8 cellular contexts compared by ENCODE assay signal in the genomic region with DNA sequence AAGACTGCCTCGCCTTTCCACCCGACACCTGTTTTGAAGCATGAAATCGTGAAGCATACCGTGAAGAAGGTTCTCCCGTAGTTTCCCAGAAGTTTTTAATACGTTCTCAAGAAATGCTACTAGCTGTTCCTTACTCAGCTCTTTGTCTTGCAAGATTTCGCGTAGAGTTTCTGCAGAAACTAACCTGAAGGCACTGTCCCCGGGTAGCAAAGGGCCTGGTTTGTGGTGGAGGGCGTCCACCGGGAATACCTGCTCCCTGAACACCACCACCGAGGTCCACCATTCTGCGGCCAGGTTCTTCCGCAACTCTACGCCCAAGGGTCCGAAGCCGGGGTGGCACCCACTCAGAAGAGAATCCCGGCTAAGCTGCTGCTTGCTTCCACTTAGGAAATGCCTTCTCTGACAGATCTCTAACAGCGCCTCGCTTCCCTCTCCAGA. TPM values are rescaled to one million over a fixed set of nuclear protein-coding genes. Genes with fewer than 3 reads are reported as not detected.
A peak's percentile ranks its signal among the peaks of the same experiment; 100 is the strongest.
DNase-seq lines count a peak whose midpoint lies in the region; ATAC-seq and TF ChIP-seq lines count a peak whose summit lies in the region.

No MANE protein-coding gene starts in this region.

- H3K4me3 ChIP-seq in GM12875 (ENCODE audit: low read depth, low read length) = peak overlapping the region; percentile 73
- peak overlapping the region; percentile 91 for H3K4me3 ChIP-seq in endodermal cell (ENCODE audit: low read length)
- peak overlapping the region; percentile 70 to 91 for H3K4me3 ChIP-seq in neuronal stem cell (ENCODE audit: low read length in 2 of 2)

- peaks cover 53% of the 10 kb centered on the region for H3K36me3 ChIP-seq in endodermal cell (ENCODE audit: control insufficient read depth, insufficient read depth, low read length)
- peaks cover 26 to 68% of the 10 kb centered on the region in 2 donors for H3K36me3 ChIP-seq in neuronal stem cell (replicated peaks in 1 of 2; ENCODE audit: control insufficient read depth in 2 of 2, insufficient read depth in 2 of 2, low read length in 2 of 2)

- no peak overlapping the region for H2BK120ac ChIP-seq in neuronal stem cell (ENCODE audit: low read depth, low read length)

- H3K36me3 Mint-ChIP-seq in endodermal cell (ENCODE audit: low read depth) = peaks cover 57% of the 10 kb centered on the region

- H3K4ac ChIP-seq in neuronal stem cell (ENCODE audit: low read length) = no peak overlapping the region

- H3K9ac ChIP-seq in endodermal cell (ENCODE audit: extremely low read depth, low read length, poor library complexity, severe bottlenecking) (peak overlapping the region; percentile 48), neuronal stem cell (ENCODE audit: low read depth, low read length, poor library complexity) (peak overlapping the region; percentile 91)

- H2BK12ac ChIP-seq in neuronal stem cell (ENCODE audit: low read length) = no peak overlapping the region

- DNase-seq in NCI-H69 (lab: John Stamatoyannopoulos, UW) (peak; percentile 29), endodermal cell (no peak), neuronal stem cell (ENCODE audit: low spot score) (no peak), hippocampal formation (lab: John Stamatoyannopoulos, UW) (no peak), glomerular visceral epithelial cell (ENCODE audit: extremely low spot score) (no peak)
- no peak for DNase-seq in stimulated activated CD4-positive, alpha-beta T cell treated with anti-CD3 and anti-CD28 coated beads, Interleukin-4, amount 100 ng/mL, for 4 hours

- WGBS in endodermal cell (ENCODE audit: insufficient coverage in 1 of 2, insufficient read length in 1 of 2), 2 experiments = 3 to 5% methylated on average over 6 to 20 of the region's 20 CpGs
- WGBS in neuronal stem cell (ENCODE audit: extremely low coverage in 2 of 2, insufficient read length in 2 of 2, insufficient replicate concordance in 1 of 2), 2 donors = no CpG with 5 or more reads among the region's 20 CpGs

- H3K9me3 ChIP-seq in endodermal cell (ENCODE audit: control insufficient read depth, low read length) (peaks cover 4% of the 10 kb centered on the region), neuronal stem cell (replicated peaks in 1 of 2; ENCODE audit: control insufficient read depth in 2 of 2, insufficient read depth in 1 of 2, low read depth in 1 of 2, low read length in 2 of 2) (no peaks in the 10 kb centered on the region)

- H3K14ac ChIP-seq in neuronal stem cell (ENCODE audit: low read length) = no peak overlapping the region

- H2BK5ac ChIP-seq in neuronal stem cell (ENCODE audit: low read length) = peak overlapping the region; percentile 14

- no peak overlapping the region for H3K27ac ChIP-seq in endodermal cell (ENCODE audit: low read depth, low read length)
- peak overlapping the region; percentile 71 for H3K27ac ChIP-seq in neuronal stem cell (replicated peaks; ENCODE audit: low read length)

- H3K4me2 ChIP-seq in neuronal stem cell (ENCODE audit: insufficient read depth, low read length, poor library complexity, severe bottlenecking) = peak overlapping the region; percentile 78

- H2AFZ ChIP-seq in neuronal stem cell (ENCODE audit: low read length) = peak overlapping the region; percentile 86

- H3K79me1 ChIP-seq in neuronal stem cell (ENCODE audit: low read depth, low read length) = peaks cover 3% of the 10 kb centered on the region

- peaks cover 33% of the 10 kb centered on the region for H3K4me1 Mint-ChIP-seq in endodermal cell

- peak overlapping the region; percentile 99 for H3K4me3 Mint-ChIP-seq in endodermal cell

- no peaks in the 10 kb centered on the region for H3K27me3 Mint-ChIP-seq in endodermal cell (ENCODE audit: insufficient read depth)

- H3K23ac ChIP-seq in neuronal stem cell (ENCODE audit: low read depth, low read length, poor library complexity) = peak overlapping the region; percentile 12

- no peak overlapping the region for H4K8ac ChIP-seq in neuronal stem cell (ENCODE audit: low read depth, low read length)

- H3K27me3 ChIP-seq in endodermal cell (ENCODE audit: control insufficient read depth, insufficient read depth, low read length, poor library complexity, severe bottlenecking) = no peaks in the 10 kb centered on the region
- H3K27me3 ChIP-seq in neuronal stem cell (ENCODE audit: control insufficient read depth in 3 of 3, insufficient read depth in 3 of 3, low read depth in 1 of 3, low read length in 3 of 3) = no peaks in the 10 kb centered on the region

- no peak for ATAC-seq in GM18505 (IDR thresholded peaks at IDR 0.05; ENCODE audit: unreplicated experiment)

- no peak overlapping the region for H2AK5ac ChIP-seq in neuronal stem cell (ENCODE audit: low read depth, low read length)

- H3K4me1 ChIP-seq in endodermal cell (ENCODE audit: control insufficient read depth, insufficient read depth, low read length) (peaks cover 3% of the 10 kb centered on the region), neuronal stem cell (ENCODE audit: control insufficient read depth in 2 of 2, insufficient read depth in 1 of 2, low read depth in 1 of 2, low read length in 2 of 2) (peaks cover 2 to 8% of the 10 kb centered on the region in 2 donors)

- H3K18ac ChIP-seq in neuronal stem cell (ENCODE audit: low read length) = peak overlapping the region; percentile 80

- H2BK15ac ChIP-seq in neuronal stem cell (ENCODE audit: low read length) = no peak overlapping the region

- no peak for TF ChIP-seq POLR2A in GM18505 (IDR thresholded peaks at IDR 0.05; ENCODE audit: borderline replicate concordance, extremely low read depth, insufficient read depth, insufficient read length)

- peaks cover 3% of the 10 kb centered on the region for H3K9me3 Mint-ChIP-seq in endodermal cell

- no peak overlapping the region for H4K91ac ChIP-seq in neuronal stem cell (ENCODE audit: low read depth, low read length, poor library complexity)

- TF ChIP-seq CTCF in GM12875 (IDR thresholded peaks at IDR 0.05; ENCODE audit: borderline replicate concordance, insufficient read depth, low read depth, low read length) (no peak), endodermal cell (conservative IDR thresholded peaks at IDR 0.05) (no peak)

- H3K27ac Mint-ChIP-seq in endodermal cell = peak overlapping the region; percentile 99

RNA-seq across cellular contexts. Expression of a gene that starts 0.5 kb away (rescaled TPM):
- 10 to 100 TPM; 27.1 to 33.9 TPM for total RNA-seq in endodermal cell
- 26.6 TPM for polyA plus RNA-seq in endodermal cell (2013, experiment 1 of 2)
- polyA plus RNA-seq in endodermal cell (2013, experiment 2 of 2) = 15.9 TPM
- 16.1 TPM for polyA plus RNA-seq in neuronal stem cell (2013, experiment 1 of 2)
- polyA plus RNA-seq in neuronal stem cell (2013, experiment 2 of 2) = 16.8 TPM

RNA-seq across cellular contexts. Expression of a gene that starts 9.7 kb away (rescaled TPM):
- total RNA-seq in endodermal cell = 100 to 1,000 TPM; 687 to 894 TPM
- polyA plus RNA-seq in endodermal cell (2013, experiment 1 of 2) = 855 TPM
- 761 TPM for polyA plus RNA-seq in endodermal cell (2013, experiment 2 of 2)
- polyA plus RNA-seq in neuronal stem cell (2013, experiment 1 of 2) = 616 TPM
- 618 TPM for polyA plus RNA-seq in neuronal stem cell (2013, experiment 2 of 2)

RNA-seq across cellular contexts. Expression of a gene that starts 10.4 kb away (rescaled TPM):
- total RNA-seq in endodermal cell = 10 to 100 TPM; 75.5 to 93.9 TPM
- polyA plus RNA-seq in endodermal cell (2013, experiment 1 of 2) = 77.4 TPM
- 74.6 TPM for polyA plus RNA-seq in endodermal cell (2013, experiment 2 of 2)
- 50.3 TPM for polyA plus RNA-seq in neuronal stem cell (2013, experiment 1 of 2)
- polyA plus RNA-seq in neuronal stem cell (2013, experiment 2 of 2) = 51.8 TPM

RNA-seq across cellular contexts. Expression of a gene that starts 47.5 kb away (rescaled TPM):
- total RNA-seq in endodermal cell = under 1 TPM in 1 of 2 donors, not detected in 1; 0.80 TPM
- polyA plus RNA-seq in endodermal cell (2013, experiment 1 of 2) = not detected
- not detected for polyA plus RNA-seq in endodermal cell (2013, experiment 2 of 2)
- polyA plus RNA-seq in neuronal stem cell (2013, experiment 1 of 2) = not detected
- polyA plus RNA-seq in neuronal stem cell (2013, experiment 2 of 2) = not detected
